In genomic region chr2:174748948-174749347, GRCh38 we compare ENCODE assay signal across 8 cellular contexts. TPM values are rescaled to one million over a fixed set of nuclear protein-coding genes. Genes with fewer than 3 reads are reported as not detected.
DNase-seq lines count a peak whose midpoint lies in the region; ATAC-seq and TF ChIP-seq lines count a peak whose summit lies in the region.

No MANE protein-coding gene starts in this region.

- H3K4me3 ChIP-seq in OCI-LY3 (ENCODE audit: low read length) (no peak overlapping the region), fibroblast of mammary gland (ENCODE audit: control insufficient read depth, low read depth, low read length) (no peak overlapping the region), neural progenitor cell (no peak overlapping the region), thoracic aorta (no peak overlapping the region)

- H3K27ac ChIP-seq in OCI-LY3 (ENCODE audit: low read length), result no peak overlapping the region
- H3K27ac ChIP-seq in neural progenitor cell, result no peak overlapping the region
- H3K27ac ChIP-seq in thoracic aorta, result no peak overlapping the region

- no peaks in the 10 kb centered on the region for H3K36me3 ChIP-seq in OCI-LY3 (replicated peaks; ENCODE audit: low read depth, low read length)
- H3K36me3 ChIP-seq in neural progenitor cell, result no peaks in the 10 kb centered on the region
- H3K36me3 ChIP-seq in thoracic aorta, result no peaks in the 10 kb centered on the region

- H3K27me3 ChIP-seq in OCI-LY3 (ENCODE audit: low read depth, low read length) (peaks cover 27% of the 10 kb centered on the region), neural progenitor cell (no peaks in the 10 kb centered on the region), thoracic aorta (replicated peaks; ENCODE audit: insufficient read depth) (no peaks in the 10 kb centered on the region)

- no peak overlapping the region for H2AFZ ChIP-seq in OCI-LY3 (ENCODE audit: low read depth, low read length)
- H2AFZ ChIP-seq in neural progenitor cell (replicated peaks), result peak overlapping the region; percentile 62

- H3F3A ChIP-seq in neural progenitor cell (ENCODE audit: low read depth), result no peaks in the 10 kb centered on the region

- H3K36me3 Mint-ChIP-seq in activated T-cell treated with anti-CD3 and anti-CD28 coated beads, Interleukin-2, amount 50 U/mL, for 24 hours (ENCODE audit: low read depth), result no peaks in the 10 kb centered on the region
- no peaks in the 10 kb centered on the region for H3K36me3 Mint-ChIP-seq in neural progenitor cell

- peaks cover 45% of the 10 kb centered on the region for H3K4me1 Mint-ChIP-seq in activated T-cell treated with anti-CD3 and anti-CD28 coated beads, Interleukin-2, amount 50 U/mL, for 24 hours (ENCODE audit: low read depth)
- H3K4me1 Mint-ChIP-seq in neural progenitor cell, result peaks cover 9% of the 10 kb centered on the region

- H3K9me3 ChIP-seq in OCI-LY3 (ENCODE audit: insufficient read depth, low read length), result no peaks in the 10 kb centered on the region
- H3K9me3 ChIP-seq in neural progenitor cell (ENCODE audit: low read depth), result no peaks in the 10 kb centered on the region
- H3K9me3 ChIP-seq in thoracic aorta, result no peaks in the 10 kb centered on the region

- H3K79me2 ChIP-seq in OCI-LY3 (ENCODE audit: low read length) (no peaks in the 10 kb centered on the region), neural progenitor cell (ENCODE audit: low read depth) (no peaks in the 10 kb centered on the region)

- H3K9ac ChIP-seq in OCI-LY3 (ENCODE audit: low read length), result no peak overlapping the region
- no peak overlapping the region for H3K9ac ChIP-seq in neural progenitor cell

- H4K20me1 ChIP-seq in OCI-LY3 (ENCODE audit: insufficient read depth, low read length), result no peaks in the 10 kb centered on the region
- no peaks in the 10 kb centered on the region for H4K20me1 ChIP-seq in neural progenitor cell (ENCODE audit: low read depth)

- H3K4me3 Mint-ChIP-seq in activated T-cell treated with anti-CD3 and anti-CD28 coated beads, Interleukin-2, amount 50 U/mL, for 24 hours, result no peak overlapping the region
- no peak overlapping the region for H3K4me3 Mint-ChIP-seq in neural progenitor cell

- H3K9me3 Mint-ChIP-seq in activated T-cell treated with anti-CD3 and anti-CD28 coated beads, Interleukin-2, amount 50 U/mL, for 24 hours, result no peaks in the 10 kb centered on the region
- H3K9me3 Mint-ChIP-seq in neural progenitor cell, result no peaks in the 10 kb centered on the region

- ATAC-seq in thoracic aorta (ENCODE audit: insufficient number of reproducible peaks, low FRiP score, low read depth) (no peak), GM21381 (IDR thresholded peaks at IDR 0.05; ENCODE audit: unreplicated experiment) (no peak)

- peak; percentile 7 for DNase-seq in GDM1 (lab: John Stamatoyannopoulos, UW)
- DNase-seq in HT-29 (ENCODE audit: low spot score), result peak; percentile 88
- peak; percentile 74 for DNase-seq in activated T-cell treated with anti-CD3 and anti-CD28 coated beads, Interleukin-2, amount 50 U/mL, for 24 hours
- peak; percentile 54 for DNase-seq in fibroblast of mammary gland (ENCODE audit: low read depth)
- DNase-seq in neural progenitor cell (ENCODE audit: low spot score), result peak; percentile 80
- no peak for DNase-seq in thoracic aorta (ENCODE audit: low spot score)

- no peak overlapping the region for H3K27ac Mint-ChIP-seq in activated T-cell treated with anti-CD3 and anti-CD28 coated beads, Interleukin-2, amount 50 U/mL, for 24 hours
- H3K27ac Mint-ChIP-seq in neural progenitor cell, result peak overlapping the region; percentile 61

- peak overlapping the region; percentile 59; the same call in 1 of the 2 replicates for H3K4me2 ChIP-seq in OCI-LY3 (ENCODE audit: low read length)
- H3K4me2 ChIP-seq in neural progenitor cell, result no peak overlapping the region

- H3K4me1 ChIP-seq in OCI-LY3 (ENCODE audit: low read length) (peaks cover 47% of the 10 kb centered on the region), neural progenitor cell (peaks cover 3% of the 10 kb centered on the region), thoracic aorta (ENCODE audit: control insufficient read depth in 1 of 2, low read depth in 2 of 2) (no peaks in the 10 kb centered on the region)

- TF ChIP-seq CTCF in OCI-LY3 (IDR thresholded peaks at IDR 0.05; ENCODE audit: low read depth, low read length) (peak; percentile 84), fibroblast of mammary gland (conservative IDR thresholded peaks at IDR 0.05; ENCODE audit: control insufficient read depth, insufficient read depth, low read depth, low read length) (peak; percentile 78), neural progenitor cell (IDR thresholded peaks at IDR 0.05) (peak; percentile 85), thoracic aorta (IDR thresholded peaks at IDR 0.05) (peak; percentile 76)

- no peaks in the 10 kb centered on the region for H3K27me3 Mint-ChIP-seq in activated T-cell treated with anti-CD3 and anti-CD28 coated beads, Interleukin-2, amount 50 U/mL, for 24 hours
- peaks cover 6% of the 10 kb centered on the region for H3K27me3 Mint-ChIP-seq in neural progenitor cell (ENCODE audit: insufficient read depth, low read depth)

RNA-seq across cellular contexts. Expression of gene CHRNA1, which starts 15.3 kb away (rescaled TPM):
- total RNA-seq in HT-29 (2014; rRNA removed; shearing (Covaris generic)), result not detected in 2 replicates
- total RNA-seq in neural progenitor cell (ENCODE audit: low replicate concordance) (0.11 TPM in 1 of 2 replicates, not detected in the other), thoracic aorta (under 1 TPM in 1 of 2 donors, not detected in 1; 0.41 TPM)
